Comparison of ENCODE assay signal across 19 cellular contexts in the genomic region with DNA sequence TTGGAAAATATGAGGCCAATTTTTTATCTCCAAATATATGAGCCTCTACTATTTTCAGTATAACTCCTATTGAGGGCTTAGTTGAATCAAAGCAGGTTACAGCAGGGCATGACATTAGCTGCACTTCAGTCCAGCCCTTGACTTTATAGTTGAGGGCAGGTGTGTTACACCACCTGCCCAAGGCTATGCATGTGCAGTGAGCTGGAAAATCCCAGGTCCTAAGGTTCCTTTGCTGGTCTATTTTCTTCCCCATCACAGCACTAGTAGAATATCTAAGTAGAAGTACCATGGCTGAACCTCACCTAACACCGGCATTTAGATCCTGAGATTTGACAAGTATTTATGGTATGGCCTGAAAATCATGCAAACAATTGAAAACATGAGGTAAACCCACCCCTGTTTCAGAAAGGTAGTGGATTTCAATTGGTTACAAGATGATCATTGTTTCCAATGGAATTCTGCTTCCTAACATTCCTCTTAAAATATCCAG.
DNase-seq lines count a peak whose midpoint lies in the region; TF ChIP-seq lines count a peak whose summit lies in the region.
"Had no signal": no experiment of that assay in that cellular context is flagged by ENCODE, and none has a peak within 500 bp of the region (broad histone marks: within the 10 kb centered on the region; RNA-seq: fewer than 3 reads in every experiment).

No MANE protein-coding gene starts in this region.

- POLR2A ChIA-PET in PC-9 (lab: Charles Lee; ENCODE audit: unreplicated experiment) = no interaction called here

- H3K27ac Mint-ChIP-seq in osteocyte (ENCODE audit: unreplicated experiment) = peak overlapping the region; percentile 11
- H3K27ac Mint-ChIP-seq: CD4-positive, CD25-positive, alpha-beta regulatory T cell; HFFc6 had no signal

- no peaks in the 10 kb centered on the region for H3K9me2 ChIP-seq in PC-9 (ENCODE audit: insufficient read depth)

- H3K4me1 ChIP-seq in PC-9 (replicated peaks; ENCODE audit: insufficient read depth) = peaks cover 56% of the 10 kb centered on the region
- H3K4me1 ChIP-seq: BE2C, SJCRH30 had no signal

- no peaks in the 10 kb centered on the region for H3K36me3 ChIP-seq in PC-9 (ENCODE audit: low read depth)
- H3K36me3 ChIP-seq: BE2C, SJCRH30 had no signal

- TF ChIP-seq CTCF in PC-9 (conservative IDR thresholded peaks at IDR 0.05) (no peak), osteocyte (IDR thresholded peaks at IDR 0.05) (no peak)

- no peak overlapping the region for H2AFZ ChIP-seq in PC-9

- no peaks in the 10 kb centered on the region for H3K27me3 Mint-ChIP-seq in osteocyte (ENCODE audit: unreplicated experiment)
- H3K27me3 Mint-ChIP-seq: CD4-positive, CD25-positive, alpha-beta regulatory T cell had no signal

- CTCF ChIA-PET in PC-9 (lab: Charles Lee) = no interaction called here

- no peaks in the 10 kb centered on the region for H3K9me3 ChIP-seq in PC-9 (ENCODE audit: insufficient read depth, low read depth)
- H3K9me3 ChIP-seq: BE2C, Caco-2, SJCRH30 had no signal

- peaks cover 5% of the 10 kb centered on the region for H3K36me3 Mint-ChIP-seq in osteocyte (ENCODE audit: unreplicated experiment)
- H3K36me3 Mint-ChIP-seq: CD4-positive, CD25-positive, alpha-beta regulatory T cell had no signal

- H3K4me1 Mint-ChIP-seq in osteocyte (ENCODE audit: unreplicated experiment) = peaks cover 67% of the 10 kb centered on the region
- H3K4me1 Mint-ChIP-seq: CD4-positive, CD25-positive, alpha-beta regulatory T cell had no signal

- no peaks in the 10 kb centered on the region for H3K9me3 Mint-ChIP-seq in osteocyte (ENCODE audit: unreplicated experiment)
- H3K9me3 Mint-ChIP-seq: HFFc6 had no signal

- no peak overlapping the region for H3K27ac ChIP-seq in PC-9
- H3K27ac ChIP-seq: KMS-11, RWPE1, SJCRH30 had no signal

- DNase-seq in NCI-H2029 treated with DMSO at 0.1 percent for 48 hours (lab: John Stamatoyannopoulos, UW) = peak; percentile 4
- no peak for DNase-seq in NCI-H2029 (lab: John Stamatoyannopoulos, UW)
- DNase-seq in NCI-H187 treated with DMSO at 0.1 percent for 48 hours (lab: John Stamatoyannopoulos, UW) = peak; percentile 63
- DNase-seq in PC-9 = peak in 1 of 2 experiments; percentile 56
- DNase-seq in osteocyte (ENCODE audit: extremely low spot score, unreplicated experiment) = no peak
- no peak for DNase-seq in activated CD8-positive, alpha-beta memory T cell treated with anti-CD3 and anti-CD28 coated beads, Interleukin-2, amount 50 U/mL, for 4 hours
- no peak for DNase-seq in NCI-H1436 treated with DMSO at 0.1 percent for 48 hours (lab: John Stamatoyannopoulos, UW)
- DNase-seq in AG08396 (ENCODE audit: low spot score) = no peak
- DNase-seq: BE2C; Caco-2; CD4-positive, CD25-positive, alpha-beta regulatory T cell; HFFc6; MV-4-11; NCI-H2081; NCI-H69; PC-3; SJCRH30 had no signal

- no peaks in the 10 kb centered on the region for H3K79me2 ChIP-seq in PC-9 (ENCODE audit: low read depth)

- H3K27me3 ChIP-seq in PC-9 (ENCODE audit: insufficient read depth, low read depth) = no peaks in the 10 kb centered on the region
- H3K27me3 ChIP-seq: BE2C, SJCRH30 had no signal

- H4K20me1 ChIP-seq in PC-9 (ENCODE audit: insufficient read depth) = no peaks in the 10 kb centered on the region

- H3K4me2 ChIP-seq in PC-9 = peak overlapping the region; percentile 27
- H3K4me2 ChIP-seq: KMS-11 had no signal

- H3K4me3 Mint-ChIP-seq in osteocyte (ENCODE audit: unreplicated experiment) = no peak overlapping the region
- H3K4me3 Mint-ChIP-seq: CD4-positive, CD25-positive, alpha-beta regulatory T cell; HFFc6 had no signal

- intact Hi-C loops in PC-9 (cut with micrococcal nuclease; ENCODE audit: unreplicated experiment) = no loop called here

- peaks cover 31% of the 10 kb centered on the region for H3F3A ChIP-seq in PC-9 (ENCODE audit: insufficient read depth, low read depth)

- BruUV-seq in PC-9 (replicated peaks; lab: Mats Ljungman, UMichigan) = no TSS peak

- H3K4me3 ChIP-seq in PC-9 = no peak overlapping the region
- H3K4me3 ChIP-seq: SJCRH30 had no signal

Comparison
In these comparisons a context has a peak if more than half of its experiments do, and no peak if none do; other contexts are left out.
1. DNase-seq: peak in NCI-H2029 treated with DMSO at 0.1 percent for 48 hours (single experiment) and NCI-H187 treated with DMSO at 0.1 percent for 48 hours (single experiment); none in NCI-H2029 (single experiment), osteocyte (single experiment), activated CD8-positive, alpha-beta memory T cell treated with anti-CD3 and anti-CD28 coated beads, Interleukin-2, amount 50 U/mL, for 4 hours (single experiment), NCI-H1436 treated with DMSO at 0.1 percent for 48 hours (single experiment) and AG08396 (single experiment).